Comparison of ENCODE assay signal across 8 cellular contexts in genomic region chr17:77066726-77067409, GRCh38.
A peak's percentile ranks its signal among the peaks of the same experiment; 100 is the strongest.
DNase-seq lines count a peak whose midpoint lies in the region; ATAC-seq, FAIRE-seq and TF ChIP-seq lines count a peak whose summit lies in the region.
"Not testable (repeated sequence)": the region's sequence is repeated elsewhere in the genome, so short reads cannot be mapped to it uniquely, and the experiment has no call there.

No MANE protein-coding gene starts in this region.

- not testable (repeated sequence) for H3K9me3 Mint-ChIP-seq in activated CD8-positive, alpha-beta memory T cell treated with anti-CD3 and anti-CD28 coated beads, Interleukin-2, amount 10 ng/mL, durations not matched to agents 7 days and 5 days (ENCODE audit: low read depth)

- POLR2A ChIA-PET in AG04449 (lab: Yijun Ruan, JAX) = not testable (repeated sequence)

- not testable (repeated sequence) for FAIRE-seq in RCC 7860 (lab: Jason Lieb, UNC)

- H3K27ac Mint-ChIP-seq in activated CD8-positive, alpha-beta memory T cell treated with anti-CD3 and anti-CD28 coated beads, Interleukin-2, amount 10 ng/mL, durations not matched to agents 7 days and 5 days = not testable (repeated sequence)

- not testable (repeated sequence) for DNase-seq in AG04449 (ENCODE audit: low read depth, low spot score)
- DNase-seq in NCI-H1092 (lab: John Stamatoyannopoulos, UW) (peak; percentile 76), RCC 7860 (ENCODE audit: low spot score) (peak; percentile 36), dedifferentiated amniotic fluid mesenchymal stem cell (ENCODE audit: extremely low spot score) (peak; percentile 62), iPS-NIHi11 (ENCODE audit: low spot score) (peak; percentile 87), retina (peak; percentile 77)
- peak; percentile 69 for DNase-seq in activated CD8-positive, alpha-beta memory T cell treated with anti-CD3 and anti-CD28 coated beads, Interleukin-2, amount 10 ng/mL, durations not matched to agents 7 days and 5 days

- H3K4me3 Mint-ChIP-seq in activated CD8-positive, alpha-beta memory T cell treated with anti-CD3 and anti-CD28 coated beads, Interleukin-2, amount 10 ng/mL, durations not matched to agents 7 days and 5 days = not testable (repeated sequence)

- peak; percentile 87 for TF ChIP-seq CTCF in AG04449 (IDR thresholded peaks at IDR 0.05; ENCODE audit: insufficient read depth, low read length, missing control alignments)
- peak; percentile 82 for TF ChIP-seq CTCF in GM12873 (IDR thresholded peaks at IDR 0.05; ENCODE audit: insufficient read depth, low read depth, low read length, missing control alignments)

- H3K27me3 Mint-ChIP-seq in activated CD8-positive, alpha-beta memory T cell treated with anti-CD3 and anti-CD28 coated beads, Interleukin-2, amount 10 ng/mL, durations not matched to agents 7 days and 5 days = peaks cover 41% of the 10 kb centered on the region

- H3K36me3 Mint-ChIP-seq in activated CD8-positive, alpha-beta memory T cell treated with anti-CD3 and anti-CD28 coated beads, Interleukin-2, amount 10 ng/mL, durations not matched to agents 7 days and 5 days = not testable (repeated sequence)

- CTCF ChIA-PET in AG04449 (lab: Yijun Ruan, JAX) = interaction anchor here (0.6 to 23.8 kb wide), 30 partner anchors 8 to 545 kb away, joined by 3 to 541 read pairs (median 4); partner anchors contain the start of gene MGAT5B
- CTCF ChIA-PET in activated CD8-positive, alpha-beta memory T cell treated with anti-CD3 and anti-CD28 coated beads, Interleukin-2, amount 10 ng/mL, durations not matched to agents 7 days and 5 days (lab: Charles Lee) = interaction anchor here (0.8 to 9.1 kb wide), 11 partner anchors 10 to 207 kb away, joined by 3 to 80 read pairs (median 4); partner anchors contain the start of gene MGAT5B

- not testable (repeated sequence) for H3K4me1 Mint-ChIP-seq in activated CD8-positive, alpha-beta memory T cell treated with anti-CD3 and anti-CD28 coated beads, Interleukin-2, amount 10 ng/mL, durations not matched to agents 7 days and 5 days

- not testable (repeated sequence) for H3K4me3 ChIP-seq in AG04449 (ENCODE audit: low read depth, low read length)

- ATAC-seq in activated CD8-positive, alpha-beta memory T cell treated with anti-CD3 and anti-CD28 coated beads, Interleukin-2, amount 10 ng/mL, durations not matched to agents 7 days and 5 days = peak; percentile 76
